Comparison of ENCODE assay signal across 9 cellular contexts in the genomic region with DNA sequence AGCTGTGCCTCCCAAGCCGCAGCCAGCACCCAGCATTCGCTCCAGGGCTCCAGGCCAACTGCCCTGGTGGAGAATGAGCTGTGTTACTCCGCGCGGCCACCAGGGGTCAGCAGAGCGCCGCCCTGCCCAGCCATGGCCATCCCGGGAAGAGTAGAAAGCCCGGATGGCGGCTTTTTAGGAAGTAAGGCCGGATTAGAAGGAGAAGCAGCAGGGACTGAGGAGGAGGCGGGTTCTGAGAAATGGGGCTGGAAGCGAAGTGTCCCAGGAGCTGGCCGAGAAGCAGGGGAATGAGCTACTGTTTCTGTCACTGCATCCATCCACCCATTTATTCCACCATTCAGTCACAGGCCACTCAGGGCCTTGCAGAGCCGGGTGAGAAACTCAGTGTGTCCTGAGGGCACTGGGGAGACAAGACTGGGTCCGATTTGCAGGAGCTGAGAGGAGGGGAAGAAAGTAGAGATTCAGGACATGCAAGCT. TPM values are rescaled to one million over a fixed set of nuclear protein-coding genes. Genes with fewer than 3 reads are reported as not detected.
DNase-seq lines count a peak whose midpoint lies in the region; ATAC-seq, FAIRE-seq and TF ChIP-seq lines count a peak whose summit lies in the region.
"Had no signal": no experiment of that assay in that cellular context is flagged by ENCODE, and none has a peak within 500 bp of the region (broad histone marks: within the 10 kb centered on the region; RNA-seq: fewer than 3 reads in every experiment).

No MANE protein-coding gene starts in this region.

- H3K27ac Mint-ChIP-seq in neural progenitor cell: peak overlapping the region; percentile 80
- H3K27ac Mint-ChIP-seq: activated naive CD8-positive, alpha-beta T cell had no signal

- 9% methylated on average over 16 of the region's 16 CpGs for WGBS in suprapubic skin

- no peaks in the 10 kb centered on the region for H3F3A ChIP-seq in neural progenitor cell (ENCODE audit: low read depth)

- H3K4me1 ChIP-seq in neural progenitor cell (no peaks in the 10 kb centered on the region), suprapubic skin (peaks cover 11% of the 10 kb centered on the region)

- H3K27me3 Mint-ChIP-seq in neural progenitor cell (ENCODE audit: insufficient read depth, low read depth): peaks cover 17% of the 10 kb centered on the region
- H3K27me3 Mint-ChIP-seq: activated naive CD8-positive, alpha-beta T cell had no signal

- peaks cover 5% of the 10 kb centered on the region for H3K36me3 Mint-ChIP-seq in neural progenitor cell
- H3K36me3 Mint-ChIP-seq: activated naive CD8-positive, alpha-beta T cell had no signal

- H3K27ac ChIP-seq in neural progenitor cell: no peak overlapping the region
- H3K27ac ChIP-seq in suprapubic skin: no peak overlapping the region

- TF ChIP-seq POLR2A in suprapubic skin (IDR thresholded peaks at IDR 0.05): no peak

- H2AFZ ChIP-seq in neural progenitor cell (replicated peaks): peak overlapping the region; percentile 7

- DNase-seq in D721Med (ENCODE audit: insufficient read length, low spot score) (no peak), HUDEP-2 (lab: John Stamatoyannopoulos, UW; ENCODE audit: unreplicated experiment in 76 of 76) (peak in 64 of 76 experiments; percentile 18 to 86 (median 62)), activated T-helper 1 cell treated with Interleukin-2 at 50 U/mL for 16 hours (ENCODE audit: low read depth) (peak; percentile 39), fibroblast of peridontal ligament (ENCODE audit: extremely low read depth) (peak; percentile 63), neural progenitor cell (ENCODE audit: low spot score) (peak; percentile 86), suprapubic skin (ENCODE audit: low spot score in 2 of 2) (peak in 1 of 2 donors; percentile 85)

- no peak overlapping the region for H3K9ac ChIP-seq in neural progenitor cell

- peaks cover 4% of the 10 kb centered on the region for H3K9me3 Mint-ChIP-seq in neural progenitor cell

- FAIRE-seq in D721Med (lab: Jason Lieb, UNC): no peak

- peaks cover 9% of the 10 kb centered on the region for H3K4me1 Mint-ChIP-seq in neural progenitor cell

- H3K36me3 ChIP-seq in neural progenitor cell (no peaks in the 10 kb centered on the region), suprapubic skin (no peaks in the 10 kb centered on the region)

- H4K20me1 ChIP-seq in neural progenitor cell (ENCODE audit: low read depth): no peaks in the 10 kb centered on the region

- peak overlapping the region; percentile 51 for H3K4me3 Mint-ChIP-seq in neural progenitor cell
- H3K4me3 Mint-ChIP-seq: activated naive CD8-positive, alpha-beta T cell had no signal

- ATAC-seq in GM21367 (IDR thresholded peaks at IDR 0.05; ENCODE audit: unreplicated experiment): no peak

- TF ChIP-seq CTCF in D721Med (IDR thresholded peaks at IDR 0.05; ENCODE audit: insufficient read depth, missing control alignments) (peak; percentile 85), neural progenitor cell (IDR thresholded peaks at IDR 0.05) (peak; percentile 98), suprapubic skin (IDR thresholded peaks at IDR 0.05) (peak; percentile 95 to 99)

- peaks cover 8% of the 10 kb centered on the region for H3K27me3 ChIP-seq in neural progenitor cell
- no peaks in the 10 kb centered on the region for H3K27me3 ChIP-seq in suprapubic skin

- H3K4me3 ChIP-seq in neural progenitor cell: no peak overlapping the region
- no peak overlapping the region for H3K4me3 ChIP-seq in suprapubic skin

- H3K4me2 ChIP-seq in neural progenitor cell: no peak overlapping the region

- H3K9me3 ChIP-seq in neural progenitor cell (ENCODE audit: low read depth) (no peaks in the 10 kb centered on the region), suprapubic skin (no peaks in the 10 kb centered on the region)

- no peak for TF ChIP-seq EP300 in suprapubic skin (IDR thresholded peaks at IDR 0.05)

- H3K79me2 ChIP-seq in neural progenitor cell (ENCODE audit: low read depth): no peaks in the 10 kb centered on the region

TF ChIP-seq in PFSK-1, 5 proteins besides CTCF, POLR2A, EP300 and RAD21:
- peak; percentile 50 for TF ChIP-seq FOXP2 (optimal IDR thresholded peaks at IDR 0.05; ENCODE audit: borderline replicate concordance, extremely low read depth, extremely low read length, insufficient read depth)
- TF ChIP-seq POLR2AphosphoS5 (IDR thresholded peaks at IDR 0.05; ENCODE audit: low read depth, low read length): no peak

RNA-seq across cellular contexts. Expression of a gene that starts 6.6 kb away (rescaled TPM):
- polyA plus RNA-seq in PFSK-1 (2012; ENCODE audit: insufficient read length, low read depth): 10.3 TPM
- total RNA-seq in neural progenitor cell (ENCODE audit: low replicate concordance) (1.2 and 4.3 TPM in 2 replicates), suprapubic skin (1 to 10 TPM; 4.7 to 6.8 (median 5.5) TPM)

RNA-seq across cellular contexts. Expression of a gene that starts 35.3 kb away (rescaled TPM):
- 82.9 TPM for polyA plus RNA-seq in PFSK-1 (2012; ENCODE audit: insufficient read length, low read depth)
- total RNA-seq in neural progenitor cell (ENCODE audit: low replicate concordance) (8.0 and 66.2 TPM in 2 replicates), suprapubic skin (10 to 100 TPM; 13.9 to 45.9 (median 31.3) TPM)
